ENCODE assay signal across 9 cellular contexts in the genomic region with DNA sequence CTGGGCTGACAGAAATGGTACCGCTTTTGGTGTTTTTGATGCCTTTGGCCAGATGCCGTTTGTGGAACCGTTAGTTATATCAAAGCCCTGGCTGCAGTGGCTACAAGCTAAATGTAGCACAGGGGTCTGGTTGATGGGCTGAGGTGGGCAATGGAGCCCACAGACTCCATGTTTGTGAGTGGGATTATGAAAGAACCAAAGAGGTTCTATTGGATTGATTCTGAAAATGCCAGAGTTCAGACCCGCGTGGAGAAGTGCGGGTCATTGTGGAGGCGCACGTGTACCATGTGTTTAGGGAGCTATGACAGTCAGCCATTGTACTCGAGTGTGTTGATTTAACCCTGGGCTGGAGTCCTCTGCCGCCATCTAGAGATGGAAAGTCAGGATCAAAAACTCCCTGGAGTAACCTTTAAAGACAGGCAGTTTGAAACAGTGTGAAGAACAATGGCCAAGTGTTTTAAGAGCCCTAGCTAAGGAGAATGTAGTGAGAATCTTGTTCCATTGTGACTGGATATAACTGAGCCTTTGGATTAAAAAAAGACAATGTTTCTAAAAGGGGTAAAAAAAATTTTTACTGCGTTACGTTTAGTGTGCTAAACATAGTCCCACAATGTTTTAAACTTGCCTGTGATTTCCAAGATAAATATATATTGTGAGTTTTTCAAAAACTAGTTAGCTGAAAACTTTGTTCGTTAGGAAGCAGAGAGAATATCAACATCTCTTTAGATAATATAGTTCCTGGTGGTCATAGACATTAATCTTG. TPM values are rescaled to one million over a fixed set of nuclear protein-coding genes. Genes with fewer than 3 reads are reported as not detected.
DNase-seq lines count a peak whose midpoint lies in the region; ATAC-seq and TF ChIP-seq lines count a peak whose summit lies in the region.
"Had no signal": no experiment of that assay in that cellular context is flagged by ENCODE, and none has a peak within 500 bp of the region (broad histone marks: within the 10 kb centered on the region; RNA-seq: fewer than 3 reads in every experiment).

No MANE protein-coding gene starts in this region.

- H2AFZ ChIP-seq in KMS-11 (ENCODE audit: low read depth), result peak overlapping the region; percentile 70

- no peak overlapping the region for H3K9ac ChIP-seq in KMS-11

- H3K4me1 ChIP-seq in KMS-11 (ENCODE audit: low read depth, poor library complexity, severe bottlenecking) (peaks cover 3% of the 10 kb centered on the region), Panc1 (ENCODE audit: control insufficient read depth, insufficient read depth, low read length) (no peaks in the 10 kb centered on the region), right lobe of liver (peaks cover 0 to 15% (median 1%) of the 10 kb centered on the region in 4 donors), aorta (ENCODE audit: control insufficient read depth in 1 of 2, insufficient read depth in 2 of 2, low read length in 2 of 2) (no peaks in the 10 kb centered on the region)

- no peaks in the 10 kb centered on the region for H3K79me2 ChIP-seq in KMS-11 (ENCODE audit: insufficient read depth, low read depth)

- TF ChIP-seq CTCF in KMS-11 (conservative IDR thresholded peaks at IDR 0.05; ENCODE audit: low read depth, low read length) (peak; percentile 76), Panc1 (IDR thresholded peaks at IDR 0.05) (peak; percentile 74), dorsolateral prefrontal cortex (IDR thresholded peaks at IDR 0.05 in 54 of 56, conservative IDR thresholded peaks at IDR 0.05 in 2 of 56; ENCODE audit: low read depth in 1 of 56, partially characterized antibody in 56 of 56) (peak; percentile 42 to 91 (median 74)), right lobe of liver (IDR thresholded peaks at IDR 0.05) (peak; percentile 35 to 67 (median 60))

- in situ Hi-C loops in Panc1 (cut with HindIII; ENCODE audit: low pct_unique_long_range_greater_than_20kb, low sequenced_read_pairs), result no loop called here

- CTCF ChIA-PET in Panc1 (lab: Charles Lee), result interaction anchor here (0.5 to 1.0 kb wide), 3 partner anchors 91 to 236 kb away, joined by 3 to 8 read pairs (median 7); no protein-coding TSS in a partner anchor

- intact Hi-C loops in Panc1 (cut with micrococcal nuclease; ENCODE audit: unreplicated experiment), result no loop called here
- intact Hi-C loops in dorsolateral prefrontal cortex (cut with DNase I), result loop anchor here (5.0 kb wide), 1 partner anchor 90 kb away; no protein-coding TSS in a partner anchor
- intact Hi-C loops in right lobe of liver (cut with DNase I), result loop anchor here in 1 of 2 donors (10.0 kb wide), 1 partner anchor 172 kb away; no protein-coding TSS in a partner anchor
- intact Hi-C loops in aorta (cut with DNase I), result no loop called here

- no peaks in the 10 kb centered on the region for H3K36me3 ChIP-seq in KMS-11 (ENCODE audit: insufficient read depth)
- no peaks in the 10 kb centered on the region for H3K36me3 ChIP-seq in Panc1 (ENCODE audit: control insufficient read depth, insufficient read depth, low read length)
- no peaks in the 10 kb centered on the region for H3K36me3 ChIP-seq in right lobe of liver
- H3K36me3 ChIP-seq in aorta (ENCODE audit: control insufficient read depth in 1 of 2, insufficient read depth in 2 of 2, low read length in 1 of 2), result no peaks in the 10 kb centered on the region

- BruUV-seq in Panc1 (replicated peaks; lab: Mats Ljungman, UMichigan), result no TSS peak

- no peak overlapping the region for H3K27ac ChIP-seq in KMS-11
- no peak overlapping the region for H3K27ac ChIP-seq in Panc1 (ENCODE audit: low read length)
- H3K27ac ChIP-seq in dorsolateral prefrontal cortex, result peak overlapping the region in 46 of 59 donors; percentile 2 to 84 (median 60)
- H3K27ac ChIP-seq in right lobe of liver, result no peak overlapping the region
- H3K27ac ChIP-seq in aorta (ENCODE audit: low read depth in 1 of 2, low read length in 2 of 2), result no peak overlapping the region

- 10% methylated on average over 12 of the region's 13 CpGs for WGBS in right lobe of liver (ENCODE audit: insufficient coverage, low coverage, low lambda C conversion rate, missing lambda C conversion rate)
- WGBS in aorta, 2 donors, result 4% methylated on average over 13 of the region's 13 CpGs

- no peaks in the 10 kb centered on the region for H3K9me3 ChIP-seq in Panc1 (ENCODE audit: control insufficient read depth, insufficient read depth, low read depth, low read length)
- H3K9me3 ChIP-seq in right lobe of liver, result no peaks in the 10 kb centered on the region
- H3K9me3 ChIP-seq in aorta (ENCODE audit: control insufficient read depth, low read length), result no peaks in the 10 kb centered on the region

- POLR2A ChIA-PET in Panc1 (lab: Charles Lee), result no interaction called here

- DNase-seq in GDM1 (lab: John Stamatoyannopoulos, UW) (peak; percentile 7), Panc1 (ENCODE audit: low read depth, low spot score) (peak; percentile 8), dorsolateral prefrontal cortex (peak; percentile 26 to 88 (median 70)), right lobe of liver (peak in 2 of 3 donors; percentile 24 to 66), aorta (no peak), NK-92 (lab: John Stamatoyannopoulos, UW; ENCODE audit: unreplicated experiment) (no peak)

- H4K20me1 ChIP-seq in KMS-11 (ENCODE audit: insufficient read depth), result no peaks in the 10 kb centered on the region

- H3K4me3 ChIP-seq in KMS-11 (IDR thresholded peaks at IDR 0.05; ENCODE audit: insufficient read depth, low read depth, low read length), result no peak overlapping the region
- no peak overlapping the region for H3K4me3 ChIP-seq in Panc1 (ENCODE audit: low read depth in 2 of 2, low read length in 2 of 2)
- peak overlapping the region in 58 of 59 donors; percentile 10 to 62 (median 42) for H3K4me3 ChIP-seq in dorsolateral prefrontal cortex
- no peak overlapping the region for H3K4me3 ChIP-seq in right lobe of liver
- no peak overlapping the region for H3K4me3 ChIP-seq in aorta (ENCODE audit: low read length in 2 of 2)

- ATAC-seq in Panc1, result peak; percentile 95
- peak; percentile 91 to 97 (median 95) for ATAC-seq in right lobe of liver
- peak; percentile 67 for ATAC-seq in aorta (ENCODE audit: low FRiP score)
- ATAC-seq in HG03378 (IDR thresholded peaks at IDR 0.05; ENCODE audit: unreplicated experiment), result no peak

- 0 out of 2 replicates have a peak overlapping the region, but pooled peaks have one; percentile 14 for H3K4me2 ChIP-seq in KMS-11

- no peak for TF ChIP-seq POLR2A in right lobe of liver (IDR thresholded peaks at IDR 0.05)

- H3K27me3 ChIP-seq in KMS-11 (ENCODE audit: insufficient read depth, low read depth), result no peaks in the 10 kb centered on the region
- no peaks in the 10 kb centered on the region; the same call in 1 of the 2 replicates for H3K27me3 ChIP-seq in Panc1 (ENCODE audit: control insufficient read depth, insufficient read depth, low read length)
- H3K27me3 ChIP-seq in dorsolateral prefrontal cortex, result no peaks in the 10 kb centered on the region
- H3K27me3 ChIP-seq in right lobe of liver, result no peaks in the 10 kb centered on the region
- no peaks in the 10 kb centered on the region for H3K27me3 ChIP-seq in aorta (ENCODE audit: control insufficient read depth in 1 of 2, insufficient read depth in 2 of 2, low read length in 1 of 2)

RNA-seq across cellular contexts. Expression of a gene that starts 12.7 kb away (rescaled TPM):
- total RNA-seq in Panc1 (2021; ENCODE audit: unreplicated experiment) (not detected), dorsolateral prefrontal cortex (10 to 100 TPM in 117 of 120 experiments, 1 to 10 TPM in 3; 7.3 to 50.2 (median 23.9) TPM), right lobe of liver (not detected), aorta (under 1 TPM; 0.68 to 0.81 TPM)
- polyA plus RNA-seq in Panc1 (2012; ENCODE audit: insufficient read length), result not detected
- not detected for polyA plus RNA-seq in aorta
- total RNA-seq: subcutaneous adipose tissue had no signal

RNA-seq across cellular contexts. Expression of a gene that starts 51.3 kb away (rescaled TPM):
- total RNA-seq in Panc1 (2021; ENCODE audit: unreplicated experiment) (not detected), dorsolateral prefrontal cortex (10 to 100 TPM in 2 of 120 experiments, 1 to 10 TPM in 18, under 1 TPM in 41, not detected in 59; 0.28 to 23.7 (median 0.63) TPM), right lobe of liver (under 1 TPM in 2 of 6 experiments, not detected in 4; 0.20 to 0.35 TPM), aorta (under 1 TPM; 0.23 to 0.45 TPM)
- not detected for polyA plus RNA-seq in Panc1 (2012; ENCODE audit: insufficient read length)
- polyA plus RNA-seq in aorta, result 1 to 10 TPM in 1 of 2 donors, under 1 TPM in 1; 0.46 to 2.3 TPM

Comparison
In these comparisons a context has a peak if more than half of its experiments do, and no peak if none do; other contexts are left out.
1. DNase-seq: peak in GDM1 (single experiment), Panc1 (single experiment), dorsolateral prefrontal cortex (10 of 10) and right lobe of liver (2 of 3); none in aorta (0 of 2) and NK-92 (single experiment).
2. H3K27ac ChIP-seq: peak in dorsolateral prefrontal cortex (46 of 59); none in KMS-11 (single experiment), Panc1 (single experiment), right lobe of liver (0 of 3) and aorta (0 of 2).
3. H3K4me3 ChIP-seq: peak in dorsolateral prefrontal cortex (58 of 59); none in KMS-11 (single experiment), Panc1 (0 of 2), right lobe of liver (0 of 3) and aorta (0 of 2).
4. intact Hi-C loops: an anchor here in dorsolateral prefrontal cortex (5.0 kb wide); none called in Panc1 and aorta.
5. Peak in every context shown above with its lines, with median percentiles within 50 percentile points of each other: CTCF ChIP-seq.